ENCODE assay signal across 8 cellular contexts in the genomic region with DNA sequence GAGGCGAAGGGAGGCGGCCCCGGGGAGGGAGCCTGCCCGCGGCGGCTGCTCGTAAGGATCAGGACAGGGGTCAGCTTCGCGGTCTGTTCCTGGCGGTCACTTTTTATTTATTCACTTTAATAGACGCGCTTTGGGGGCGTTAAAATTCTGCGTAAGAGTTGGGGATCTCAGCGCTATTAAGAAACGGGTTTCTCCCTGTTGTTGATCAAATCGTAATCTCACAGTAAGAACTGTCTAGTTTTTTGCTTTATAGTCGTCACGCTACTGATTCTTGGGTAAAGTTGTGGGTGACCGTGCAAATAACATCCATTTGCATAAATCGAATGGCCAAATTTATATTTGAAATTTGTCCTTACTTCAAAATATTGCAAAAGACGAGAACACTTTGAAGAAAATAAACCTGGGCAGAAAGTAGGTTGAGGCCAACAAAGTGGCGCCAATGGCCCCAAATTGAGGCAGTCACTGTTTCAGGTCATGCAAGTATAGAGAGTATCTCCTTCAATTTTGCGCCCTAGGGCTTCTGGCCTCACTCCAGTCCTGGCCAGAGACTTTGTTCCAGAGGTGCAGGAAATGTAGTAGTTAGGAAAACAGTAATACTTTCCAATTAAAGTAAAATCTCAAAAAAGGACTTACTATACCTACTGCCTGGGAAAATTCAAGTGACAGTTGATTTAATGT. TPM values are rescaled to one million over a fixed set of nuclear protein-coding genes. Genes with fewer than 3 reads are reported as not detected.
DNase-seq lines count a peak whose midpoint lies in the region; FAIRE-seq and TF ChIP-seq lines count a peak whose summit lies in the region.

No MANE protein-coding gene starts in this region.

- TF ChIP-seq CTCF in C4-2B (conservative IDR thresholded peaks at IDR 0.05) = no peak
- no peak for TF ChIP-seq CTCF in right atrium auricular region (IDR thresholded peaks at IDR 0.05)
- no peak for TF ChIP-seq CTCF in retinal pigment epithelial cell (conservative IDR thresholded peaks at IDR 0.05; ENCODE audit: low read depth, low read length)

- H3K9me3 Mint-ChIP-seq in activated T-helper 2 cell treated with anti-CD3 and anti-CD28 coated beads, Interferon-gamma antibody, Interleukin-2, Interleukin-4, amounts not matched to agents 10 μg/mL and 5 μg/mL and 100 μg/mL, durations not matched to agents 14 hours and 24 hours and 36 hours = no peaks in the 10 kb centered on the region

- peak overlapping the region; percentile 89 for H3K9ac ChIP-seq in HUES6 (ENCODE audit: low read length)

- H3K4me3 Mint-ChIP-seq in activated T-helper 2 cell treated with anti-CD3 and anti-CD28 coated beads, Interferon-gamma antibody, Interleukin-2, Interleukin-4, amounts not matched to agents 10 μg/mL and 5 μg/mL and 100 μg/mL, durations not matched to agents 14 hours and 24 hours and 36 hours (ENCODE audit: low read depth) = peak overlapping the region; percentile 97

- no peaks in the 10 kb centered on the region for H3K27me3 Mint-ChIP-seq in activated T-helper 2 cell treated with anti-CD3 and anti-CD28 coated beads, Interferon-gamma antibody, Interleukin-2, Interleukin-4, amounts not matched to agents 10 μg/mL and 5 μg/mL and 100 μg/mL, durations not matched to agents 14 hours and 24 hours and 36 hours (ENCODE audit: low read depth)

- no peak for DNase-seq in activated T-helper 2 cell treated with anti-CD3 and anti-CD28 coated beads, Interferon-gamma antibody, Interleukin-2, Interleukin-4, amounts not matched to agents 10 μg/mL and 5 μg/mL and 100 μg/mL, durations not matched to agents 14 hours and 24 hours and 36 hours (ENCODE audit: low spot score)
- DNase-seq in right atrium auricular region (ENCODE audit: low spot score) (peak; percentile 67), retinal pigment epithelial cell (ENCODE audit: low read depth) (no peak), H54 (ENCODE audit: insufficient read length, low spot score) (no peak), DMS114 treated with DMSO at 0.1 percent for 48 hours (lab: John Stamatoyannopoulos, UW; ENCODE audit: unreplicated experiment) (no peak)
- DNase-seq in stimulated activated CD4-positive, alpha-beta T cell treated with anti-CD3 and anti-CD28 coated beads, Interleukin-2, amount 100 ng/mL, for 24 hours = no peak

- peaks cover 15% of the 10 kb centered on the region for H3K36me3 ChIP-seq in HUES6 (ENCODE audit: control insufficient read depth, insufficient read depth, low read length)
- no peaks in the 10 kb centered on the region for H3K36me3 ChIP-seq in right atrium auricular region

- peaks cover 29% of the 10 kb centered on the region for H3K4me1 ChIP-seq in HUES6 (ENCODE audit: control insufficient read depth, insufficient read depth, low read length)
- peaks cover 0 to 27% of the 10 kb centered on the region in 2 donors for H3K4me1 ChIP-seq in right atrium auricular region

- H3K27me3 ChIP-seq in HUES6 (ENCODE audit: control insufficient read depth, insufficient read depth, low read length) = no peaks in the 10 kb centered on the region
- H3K27me3 ChIP-seq in right atrium auricular region = no peaks in the 10 kb centered on the region

- no peak for TF ChIP-seq POLR2A in H54 (IDR thresholded peaks at IDR 0.05; ENCODE audit: low read depth, low read length)

- peak overlapping the region; percentile 85 for H3K27ac ChIP-seq in C4-2B
- peak overlapping the region; percentile 93 for H3K27ac ChIP-seq in HUES6 (ENCODE audit: low read depth, low read length)
- H3K27ac ChIP-seq in right atrium auricular region = peak overlapping the region; percentile 93 to 97

- peaks cover 21% of the 10 kb centered on the region for H3K36me3 Mint-ChIP-seq in activated T-helper 2 cell treated with anti-CD3 and anti-CD28 coated beads, Interferon-gamma antibody, Interleukin-2, Interleukin-4, amounts not matched to agents 10 μg/mL and 5 μg/mL and 100 μg/mL, durations not matched to agents 14 hours and 24 hours and 36 hours (ENCODE audit: low read depth)

- no peak for FAIRE-seq in H54 (lab: Jason Lieb, UNC)

- intact Hi-C loops in activated T-helper 2 cell treated with anti-CD3 and anti-CD28 coated beads, Interferon-gamma antibody, Interleukin-2, Interleukin-4, amounts not matched to agents 10 μg/mL and 5 μg/mL and 100 μg/mL, durations not matched to agents 14 hours and 24 hours and 36 hours (cut with micrococcal nuclease) = loop anchor here (1.0 to 5.0 kb wide), 5 partner anchors 23 to 1550 kb away; a partner anchor contains a TSS

- H3K9me3 ChIP-seq in HUES6 (ENCODE audit: control insufficient read depth, insufficient read depth, low read depth, low read length) = no peaks in the 10 kb centered on the region
- no peaks in the 10 kb centered on the region for H3K9me3 ChIP-seq in right atrium auricular region

- peak overlapping the region; percentile 73 for H3K27ac Mint-ChIP-seq in activated T-helper 2 cell treated with anti-CD3 and anti-CD28 coated beads, Interferon-gamma antibody, Interleukin-2, Interleukin-4, amounts not matched to agents 10 μg/mL and 5 μg/mL and 100 μg/mL, durations not matched to agents 14 hours and 24 hours and 36 hours

- H3K4me1 Mint-ChIP-seq in activated T-helper 2 cell treated with anti-CD3 and anti-CD28 coated beads, Interferon-gamma antibody, Interleukin-2, Interleukin-4, amounts not matched to agents 10 μg/mL and 5 μg/mL and 100 μg/mL, durations not matched to agents 14 hours and 24 hours and 36 hours (ENCODE audit: low read depth) = peaks cover 30% of the 10 kb centered on the region

- H3K4me3 ChIP-seq in HUES6 (ENCODE audit: low read depth, low read length) (peak overlapping the region; percentile 100), right atrium auricular region (peak overlapping the region; percentile 80 to 95), retinal pigment epithelial cell (ENCODE audit: low read length) (peak overlapping the region; percentile 94)

RNA-seq across cellular contexts. Expression of a gene that starts 1.0 kb away (rescaled TPM):
- 18.5 and 20.5 TPM in 2 replicates for total RNA-seq in activated T-helper 2 cell treated with anti-CD3 and anti-CD28 coated beads, Interferon-gamma antibody, Interleukin-2, Interleukin-4, amounts not matched to agents 10 μg/mL and 5 μg/mL and 100 μg/mL, durations not matched to agents 14 hours and 24 hours and 36 hours
- total RNA-seq in right atrium auricular region = 10 to 100 TPM in 1 of 2 donors, 1 to 10 TPM in 1; 8.5 to 12.5 TPM

RNA-seq across cellular contexts. Expression of a gene that starts 40.9 kb away (rescaled TPM):
- total RNA-seq in activated T-helper 2 cell treated with anti-CD3 and anti-CD28 coated beads, Interferon-gamma antibody, Interleukin-2, Interleukin-4, amounts not matched to agents 10 μg/mL and 5 μg/mL and 100 μg/mL, durations not matched to agents 14 hours and 24 hours and 36 hours = not detected in 2 replicates
- under 1 TPM; 0.11 to 0.20 TPM for total RNA-seq in right atrium auricular region
